1 cellular context compared by ENCODE assay signal in the genomic region with DNA sequence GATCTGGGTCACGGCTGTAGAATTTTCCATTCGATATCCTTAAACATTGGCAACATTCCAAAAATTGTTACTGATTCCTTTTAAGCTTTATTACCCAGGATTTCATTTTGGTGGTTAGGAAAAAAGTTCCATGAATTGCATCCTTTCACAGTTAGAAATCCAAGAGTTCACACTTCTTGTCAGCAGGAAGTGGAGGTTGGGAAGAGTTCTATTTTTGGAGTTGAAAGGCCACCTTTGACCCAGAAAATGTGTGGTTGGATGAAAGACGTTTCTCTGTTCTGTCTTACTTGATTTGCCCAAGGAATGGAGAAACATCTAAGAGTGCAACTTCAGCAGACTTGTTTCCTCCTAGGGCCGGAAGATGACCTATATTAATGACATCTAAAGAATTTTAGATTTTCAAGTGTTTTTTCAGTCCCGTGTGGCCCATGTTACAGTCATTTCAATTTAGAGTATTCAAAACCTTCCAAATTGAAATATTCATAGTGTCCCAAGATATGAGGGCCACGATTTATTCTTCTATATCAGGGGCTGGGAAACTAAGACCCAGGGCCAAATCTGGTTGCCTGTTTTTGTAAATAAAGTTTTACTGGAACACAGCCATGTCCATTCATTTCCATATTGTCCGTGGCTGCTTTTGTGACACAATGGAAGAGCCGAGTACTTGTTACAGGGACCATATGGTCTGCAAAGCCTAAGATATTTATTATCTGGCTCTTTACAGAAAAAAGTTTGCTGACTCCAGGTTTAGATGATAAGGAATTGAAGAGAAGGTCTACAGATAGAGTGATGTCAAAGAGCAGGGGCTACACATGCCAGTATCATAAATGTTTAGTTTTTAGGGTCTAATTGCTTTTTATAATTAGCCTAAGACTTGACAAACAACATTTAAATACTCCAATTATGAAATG.
TF ChIP-seq lines count a peak whose summit lies in the region.

No MANE protein-coding gene starts in this region.

TF ChIP-seq in IMR-90, 13 proteins besides CTCF, POLR2A, EP300 and RAD21:
- TF ChIP-seq CHD1 (IDR thresholded peaks at IDR 0.05; ENCODE audit: low read depth, low read length) (no peak), RFX5 (IDR thresholded peaks at IDR 0.05; ENCODE audit: low read depth, low read length) (no peak), FOS (IDR thresholded peaks at IDR 0.05; ENCODE audit: low read depth, low read length) (no peak), MXI1 (IDR thresholded peaks at IDR 0.05; ENCODE audit: borderline replicate concordance, low read depth, low read length) (no peak), MAFK (IDR thresholded peaks at IDR 0.05; ENCODE audit: low read depth, low read length) (no peak), CEBPB (IDR thresholded peaks at IDR 0.05; ENCODE audit: low read depth, low read length) (no peak), BHLHE40 (IDR thresholded peaks at IDR 0.05; ENCODE audit: low read depth, low read length) (no peak), RCOR1 (IDR thresholded peaks at IDR 0.05; ENCODE audit: insufficient replicate concordance, low read length) (no peak)
TF ChIP-seq in IMR-90: peak in this region for 0.
